Comparison of ENCODE assay signal across 10 cellular contexts in genomic region chr15:38129531-38130199, GRCh38.
DNase-seq lines count a peak whose midpoint lies in the region; ATAC-seq and TF ChIP-seq lines count a peak whose summit lies in the region.
"Had no signal": no experiment of that assay in that cellular context is flagged by ENCODE, and none has a peak within 500 bp of the region (broad histone marks: within the 10 kb centered on the region; RNA-seq: fewer than 3 reads in every experiment).

No MANE protein-coding gene starts in this region.

- H3K27ac ChIP-seq in SJCRH30 (no peak overlapping the region), esophagus squamous epithelium (peak overlapping the region; percentile 45 to 91 (median 81))

- no peaks in the 10 kb centered on the region for H3K36me3 Mint-ChIP-seq in activated CD8-positive, alpha-beta memory T cell treated with anti-CD3 and anti-CD28 coated beads, Interleukin-2, amount 10 ng/mL, durations not matched to agents 7 days and 5 days
- H3K36me3 Mint-ChIP-seq: activated naive CD8-positive, alpha-beta T cell treated with anti-CD3 and anti-CD28 coated beads, Interleukin-2, amount 10 ng/mL, durations not matched to agents 7 days and 5 days; CD4-positive, CD25-positive, alpha-beta regulatory T cell had no signal

- H3K27ac Mint-ChIP-seq in activated CD8-positive, alpha-beta memory T cell treated with anti-CD3 and anti-CD28 coated beads, Interleukin-2, amount 10 ng/mL, durations not matched to agents 7 days and 5 days = no peak overlapping the region
- H3K27ac Mint-ChIP-seq: activated naive CD8-positive, alpha-beta T cell treated with anti-CD3 and anti-CD28 coated beads, Interleukin-2, amount 10 ng/mL, durations not matched to agents 7 days and 5 days had no signal

- intact Hi-C loops in esophagus squamous epithelium (cut with DNase I) = no loop called here

- H3K4me1 ChIP-seq in SJCRH30 = peaks cover 8% of the 10 kb centered on the region
- H3K4me1 ChIP-seq in esophagus squamous epithelium = peaks cover 6 to 33% (median 30%) of the 10 kb centered on the region in 3 donors

- 1 to 8% methylated on average over 11 to 12 of the region's 12 CpGs for WGBS in esophagus squamous epithelium, 2 donors

- no peaks in the 10 kb centered on the region for H3K9me3 Mint-ChIP-seq in activated CD8-positive, alpha-beta memory T cell treated with anti-CD3 and anti-CD28 coated beads, Interleukin-2, amount 10 ng/mL, durations not matched to agents 7 days and 5 days (ENCODE audit: low read depth)
- H3K9me3 Mint-ChIP-seq: activated naive CD8-positive, alpha-beta T cell treated with anti-CD3 and anti-CD28 coated beads, Interleukin-2, amount 10 ng/mL, durations not matched to agents 7 days and 5 days had no signal

- H3K4me3 ChIP-seq in SJCRH30 = peak overlapping the region; percentile 3; the same call in 1 of the 2 replicates
- H3K4me3 ChIP-seq in esophagus squamous epithelium = peak overlapping the region in 3 of 4 donors; percentile 6 to 56 (median 25)

- TF ChIP-seq CTCF in esophagus squamous epithelium (IDR thresholded peaks at IDR 0.05) = no peak

- peaks cover 10% of the 10 kb centered on the region for H3K4me1 Mint-ChIP-seq in activated CD8-positive, alpha-beta memory T cell treated with anti-CD3 and anti-CD28 coated beads, Interleukin-2, amount 10 ng/mL, durations not matched to agents 7 days and 5 days

- peak in 1 of 4 donors; percentile 31 for TF ChIP-seq POLR2A in esophagus squamous epithelium (IDR thresholded peaks at IDR 0.05)

- H3K9me3 ChIP-seq in SJCRH30 (replicated peaks) (no peaks in the 10 kb centered on the region), esophagus squamous epithelium (no peaks in the 10 kb centered on the region)

- H3K4me3 Mint-ChIP-seq in activated CD8-positive, alpha-beta memory T cell treated with anti-CD3 and anti-CD28 coated beads, Interleukin-2, amount 10 ng/mL, durations not matched to agents 7 days and 5 days = no peak overlapping the region
- H3K4me3 Mint-ChIP-seq: activated naive CD8-positive, alpha-beta T cell treated with anti-CD3 and anti-CD28 coated beads, Interleukin-2, amount 10 ng/mL, durations not matched to agents 7 days and 5 days; CD4-positive, CD25-positive, alpha-beta regulatory T cell had no signal

- peak; percentile 68 for ATAC-seq in HG02870 (IDR thresholded peaks at IDR 0.05; ENCODE audit: unreplicated experiment)
- ATAC-seq in activated CD8-positive, alpha-beta memory T cell treated with anti-CD3 and anti-CD28 coated beads, Interleukin-2, amount 10 ng/mL, durations not matched to agents 7 days and 5 days = no peak

- H3K27me3 Mint-ChIP-seq in activated CD8-positive, alpha-beta memory T cell treated with anti-CD3 and anti-CD28 coated beads, Interleukin-2, amount 10 ng/mL, durations not matched to agents 7 days and 5 days = peaks cover 42% of the 10 kb centered on the region

- no peaks in the 10 kb centered on the region for H3K27me3 ChIP-seq in SJCRH30
- no peaks in the 10 kb centered on the region for H3K27me3 ChIP-seq in esophagus squamous epithelium

- H3K36me3 ChIP-seq in SJCRH30 (no peaks in the 10 kb centered on the region), esophagus squamous epithelium (no peaks in the 10 kb centered on the region)

- DNase-seq in SKM-1 treated with dmso at 0.1 percent for 144 hours (lab: John Stamatoyannopoulos, UW; ENCODE audit: unreplicated experiment) (peak; percentile 38), SKM-1 (lab: John Stamatoyannopoulos, UW; ENCODE audit: unreplicated experiment) (no peak), SJCRH30 (peak in 1 of 2 experiments; percentile 27), esophagus squamous epithelium (lab: John Stamatoyannopoulos, UW) (peak; percentile 18), non-pigmented ciliary epithelial cell (ENCODE audit: low read depth) (peak; percentile 99), NCI-H146 treated with DMSO at 0.1 percent for 48 hours (lab: John Stamatoyannopoulos, UW; ENCODE audit: unreplicated experiment) (no peak)
- no peak for DNase-seq in activated CD8-positive, alpha-beta memory T cell treated with anti-CD3 and anti-CD28 coated beads, Interleukin-2, amount 10 ng/mL, durations not matched to agents 7 days and 5 days
- DNase-seq: activated naive CD8-positive, alpha-beta T cell treated with anti-CD3 and anti-CD28 coated beads, Interleukin-2, amount 10 ng/mL, durations not matched to agents 7 days and 5 days; CD4-positive, CD25-positive, alpha-beta regulatory T cell had no signal

- CTCF ChIA-PET in activated CD8-positive, alpha-beta memory T cell treated with anti-CD3 and anti-CD28 coated beads, Interleukin-2, amount 10 ng/mL, durations not matched to agents 7 days and 5 days (lab: Charles Lee) = no interaction called here

Comparison
In these comparisons a context has a peak if more than half of its experiments do, and no peak if none do; other contexts are left out.
1. DNase-seq: peak in SKM-1 treated with dmso at 0.1 percent for 144 hours (single experiment), esophagus squamous epithelium (single experiment) and non-pigmented ciliary epithelial cell (single experiment); none in SKM-1 (single experiment), activated CD8-positive, alpha-beta memory T cell treated with anti-CD3 and anti-CD28 coated beads, Interleukin-2, amount 10 ng/mL, durations not matched to agents 7 days and 5 days (single experiment) and NCI-H146 treated with DMSO at 0.1 percent for 48 hours (single experiment).